ENCODE assay signal across 1 cellular context in the genomic region with DNA sequence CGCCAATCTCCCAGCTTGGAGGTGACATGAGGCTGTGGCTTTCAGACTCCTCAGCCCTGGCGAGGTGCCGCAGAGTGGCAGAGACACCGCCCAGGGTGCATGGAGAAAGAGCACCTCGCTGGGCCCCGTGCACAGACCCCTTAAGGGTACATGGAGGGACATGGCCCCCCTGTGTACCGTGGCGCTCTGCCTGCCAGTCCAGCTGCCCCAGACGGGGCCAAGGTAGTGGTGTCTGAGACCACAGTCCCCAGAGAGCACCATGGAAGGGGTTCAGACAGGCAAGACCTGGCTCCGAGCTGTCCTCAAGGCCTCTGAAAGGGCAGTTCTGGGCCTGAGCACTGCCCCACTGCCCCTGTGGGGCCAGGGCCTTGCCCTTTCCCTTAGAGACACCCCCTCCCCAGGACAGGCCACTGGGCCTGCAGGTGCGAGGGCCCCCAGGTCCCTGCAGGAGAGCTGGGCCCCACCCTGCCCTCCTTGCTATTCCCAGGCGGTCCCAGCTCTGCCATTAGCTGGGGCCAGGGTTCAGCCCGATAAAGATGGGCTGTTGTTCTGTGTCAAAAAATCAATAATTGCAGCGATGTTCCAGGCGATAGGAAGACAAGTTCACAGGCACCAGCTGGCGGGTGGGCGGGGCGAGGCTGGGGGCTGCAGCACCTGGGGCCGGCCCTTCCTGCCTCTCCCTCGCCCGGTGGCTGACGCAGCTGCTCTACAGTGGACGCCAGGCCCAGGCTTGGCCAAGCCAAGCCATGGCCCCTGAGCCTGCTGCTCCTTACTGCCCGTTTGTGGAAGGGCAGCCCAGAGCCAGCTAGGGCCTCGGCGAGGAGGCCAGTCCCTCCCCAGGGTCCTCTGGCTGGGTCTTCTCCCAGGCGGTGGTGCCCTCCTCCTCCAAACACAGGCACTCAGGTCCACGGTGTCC.
TF ChIP-seq lines count a peak whose summit lies in the region.

No MANE protein-coding gene starts in this region.

TF ChIP-seq in HepG2, 621 proteins besides CTCF, POLR2A, EP300 and RAD21 (continued from another document and continues in another):
- TF ChIP-seq, protein P1, sequence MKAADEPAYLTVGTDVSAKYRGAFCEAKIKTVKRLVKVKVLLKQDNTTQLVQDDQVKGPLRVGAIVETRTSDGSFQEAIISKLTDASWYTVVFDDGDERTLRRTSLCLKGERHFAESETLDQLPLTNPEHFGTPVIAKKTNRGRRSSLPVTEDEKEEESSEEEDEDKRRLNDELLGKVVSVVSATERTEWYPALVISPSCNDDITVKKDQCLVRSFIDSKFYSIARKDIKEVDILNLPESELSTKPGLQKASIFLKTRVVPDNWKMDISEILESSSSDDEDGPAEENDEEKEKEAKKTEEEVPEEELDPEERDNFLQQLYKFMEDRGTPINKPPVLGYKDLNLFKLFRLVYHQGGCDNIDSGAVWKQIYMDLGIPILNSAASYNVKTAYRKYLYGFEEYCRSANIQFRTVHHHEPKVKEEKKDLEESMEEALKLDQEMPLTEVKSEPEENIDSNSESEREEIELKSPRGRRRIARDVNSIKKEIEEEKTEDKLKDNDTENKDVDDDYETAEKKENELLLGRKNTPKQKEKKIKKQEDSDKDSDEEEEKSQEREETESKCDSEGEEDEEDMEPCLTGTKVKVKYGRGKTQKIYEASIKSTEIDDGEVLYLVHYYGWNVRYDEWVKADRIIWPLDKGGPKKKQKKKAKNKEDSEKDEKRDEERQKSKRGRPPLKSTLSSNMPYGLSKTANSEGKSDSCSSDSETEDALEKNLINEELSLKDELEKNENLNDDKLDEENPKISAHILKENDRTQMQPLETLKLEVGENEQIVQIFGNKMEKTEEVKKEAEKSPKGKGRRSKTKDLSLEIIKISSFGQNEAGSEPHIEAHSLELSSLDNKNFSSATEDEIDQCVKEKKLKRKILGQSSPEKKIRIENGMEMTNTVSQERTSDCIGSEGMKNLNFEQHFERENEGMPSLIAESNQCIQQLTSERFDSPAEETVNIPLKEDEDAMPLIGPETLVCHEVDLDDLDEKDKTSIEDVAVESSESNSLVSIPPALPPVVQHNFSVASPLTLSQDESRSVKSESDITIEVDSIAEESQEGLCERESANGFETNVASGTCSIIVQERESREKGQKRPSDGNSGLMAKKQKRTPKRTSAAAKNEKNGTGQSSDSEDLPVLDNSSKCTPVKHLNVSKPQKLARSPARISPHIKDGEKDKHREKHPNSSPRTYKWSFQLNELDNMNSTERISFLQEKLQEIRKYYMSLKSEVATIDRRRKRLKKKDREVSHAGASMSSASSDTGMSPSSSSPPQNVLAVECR (CRISPR knock-in tag; IDR thresholded peaks at IDR 0.05; ENCODE audit: borderline replicate concordance): peak; percentile 89; the same call in 1 of the 2 replicates
- TF ChIP-seq ZNF720 (CRISPR knock-in tag; IDR thresholded peaks at IDR 0.05): no peak
- TF ChIP-seq ZNF670 (CRISPR knock-in tag; IDR thresholded peaks at IDR 0.05; ENCODE audit: borderline replicate concordance): no peak
- TF ChIP-seq AHR (CRISPR knock-in tag; IDR thresholded peaks at IDR 0.05): 0 out of 2 replicates have a peak, but pooled peaks have one; percentile 15
- TF ChIP-seq ZNF703 (CRISPR knock-in tag; IDR thresholded peaks at IDR 0.05; ENCODE audit: borderline replicate concordance): no peak
- TF ChIP-seq, protein P2, sequence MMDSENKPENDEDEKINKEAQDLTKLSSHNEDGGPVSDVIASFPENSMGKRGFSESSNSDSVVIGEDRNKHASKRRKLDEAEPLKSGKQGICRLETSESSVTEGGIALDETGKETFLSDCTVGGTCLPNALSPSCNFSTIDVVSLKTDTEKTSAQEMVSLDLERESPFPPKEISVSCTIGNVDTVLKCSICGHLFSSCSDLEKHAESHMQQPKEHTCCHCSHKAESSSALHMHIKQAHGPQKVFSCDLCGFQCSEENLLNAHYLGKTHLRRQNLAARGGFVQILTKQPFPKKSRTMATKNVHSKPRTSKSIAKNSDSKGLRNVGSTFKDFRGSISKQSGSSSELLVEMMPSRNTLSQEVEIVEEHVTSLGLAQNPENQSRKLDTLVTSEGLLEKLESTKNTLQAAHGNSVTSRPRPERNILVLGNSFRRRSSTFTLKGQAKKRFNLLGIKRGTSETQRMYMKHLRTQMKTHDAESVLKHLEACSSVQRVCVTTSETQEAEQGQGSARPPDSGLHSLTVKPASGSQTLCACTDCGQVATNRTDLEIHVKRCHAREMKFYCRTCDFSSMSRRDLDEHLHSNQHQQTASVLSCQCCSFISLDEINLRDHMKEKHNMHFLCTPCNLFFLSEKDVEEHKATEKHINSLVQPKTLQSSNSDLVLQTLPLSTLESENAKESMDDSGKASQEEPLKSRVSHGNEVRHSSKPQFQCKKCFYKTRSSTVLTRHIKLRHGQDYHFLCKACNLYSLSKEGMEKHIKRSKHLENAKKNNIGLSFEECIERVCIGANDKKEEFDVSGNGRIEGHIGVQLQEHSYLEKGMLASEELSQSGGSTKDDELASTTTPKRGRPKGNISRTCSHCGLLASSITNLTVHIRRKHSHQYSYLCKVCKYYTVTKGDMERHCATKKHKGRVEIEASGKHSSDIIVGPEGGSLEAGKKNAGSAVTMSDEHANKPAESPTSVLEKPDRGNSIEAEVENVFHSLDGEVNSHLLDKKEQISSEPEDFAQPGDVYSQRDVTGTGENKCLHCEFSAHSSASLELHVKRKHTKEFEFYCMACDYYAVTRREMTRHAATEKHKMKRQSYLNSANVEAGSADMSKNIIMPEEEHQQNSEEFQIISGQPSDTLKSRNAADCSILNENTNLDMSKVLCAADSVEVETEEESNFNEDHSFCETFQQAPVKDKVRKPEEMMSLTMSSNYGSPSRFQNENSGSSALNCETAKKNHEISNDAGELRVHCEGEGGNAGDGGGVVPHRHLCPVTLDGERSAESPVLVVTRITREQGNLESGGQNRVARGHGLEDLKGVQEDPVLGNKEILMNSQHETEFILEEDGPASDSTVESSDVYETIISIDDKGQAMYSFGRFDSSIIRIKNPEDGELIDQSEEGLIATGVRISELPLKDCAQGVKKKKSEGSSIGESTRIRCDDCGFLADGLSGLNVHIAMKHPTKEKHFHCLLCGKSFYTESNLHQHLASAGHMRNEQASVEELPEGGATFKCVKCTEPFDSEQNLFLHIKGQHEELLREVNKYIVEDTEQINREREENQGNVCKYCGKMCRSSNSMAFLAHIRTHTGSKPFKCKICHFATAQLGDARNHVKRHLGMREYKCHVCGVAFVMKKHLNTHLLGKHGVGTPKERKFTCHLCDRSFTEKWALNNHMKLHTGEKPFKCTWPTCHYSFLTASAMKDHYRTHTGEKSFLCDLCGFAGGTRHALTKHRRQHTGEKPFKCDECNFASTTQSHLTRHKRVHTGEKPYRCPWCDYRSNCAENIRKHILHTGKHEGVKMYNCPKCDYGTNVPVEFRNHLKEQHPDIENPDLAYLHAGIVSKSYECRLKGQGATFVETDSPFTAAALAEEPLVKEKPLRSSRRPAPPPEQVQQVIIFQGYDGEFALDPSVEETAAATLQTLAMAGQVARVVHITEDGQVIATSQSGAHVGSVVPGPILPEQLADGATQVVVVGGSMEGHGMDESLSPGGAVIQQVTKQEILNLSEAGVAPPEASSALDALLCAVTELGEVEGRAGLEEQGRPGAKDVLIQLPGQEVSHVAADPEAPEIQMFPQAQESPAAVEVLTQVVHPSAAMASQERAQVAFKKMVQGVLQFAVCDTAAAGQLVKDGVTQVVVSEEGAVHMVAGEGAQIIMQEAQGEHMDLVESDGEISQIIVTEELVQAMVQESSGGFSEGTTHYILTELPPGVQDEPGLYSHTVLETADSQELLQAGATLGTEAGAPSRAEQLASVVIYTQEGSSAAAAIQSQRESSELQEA (CRISPR knock-in tag; IDR thresholded peaks at IDR 0.05; ENCODE audit: not compliant biosample characterization): no peak
- TF ChIP-seq GFI1 (CRISPR knock-in tag; IDR thresholded peaks at IDR 0.05; ENCODE audit: borderline replicate concordance): peak; percentile 86
- no peak for TF ChIP-seq MAFG (CRISPR knock-in tag; IDR thresholded peaks at IDR 0.05)
- TF ChIP-seq ZNF672 (CRISPR knock-in tag; IDR thresholded peaks at IDR 0.05): no peak
- TF ChIP-seq NFRKB (IDR thresholded peaks at IDR 0.05): no peak
- 0 out of 2 replicates have a peak, but pooled peaks have one; percentile 36 for TF ChIP-seq SP2 (CRISPR knock-in tag; IDR thresholded peaks at IDR 0.05)
- TF ChIP-seq, protein P3, sequence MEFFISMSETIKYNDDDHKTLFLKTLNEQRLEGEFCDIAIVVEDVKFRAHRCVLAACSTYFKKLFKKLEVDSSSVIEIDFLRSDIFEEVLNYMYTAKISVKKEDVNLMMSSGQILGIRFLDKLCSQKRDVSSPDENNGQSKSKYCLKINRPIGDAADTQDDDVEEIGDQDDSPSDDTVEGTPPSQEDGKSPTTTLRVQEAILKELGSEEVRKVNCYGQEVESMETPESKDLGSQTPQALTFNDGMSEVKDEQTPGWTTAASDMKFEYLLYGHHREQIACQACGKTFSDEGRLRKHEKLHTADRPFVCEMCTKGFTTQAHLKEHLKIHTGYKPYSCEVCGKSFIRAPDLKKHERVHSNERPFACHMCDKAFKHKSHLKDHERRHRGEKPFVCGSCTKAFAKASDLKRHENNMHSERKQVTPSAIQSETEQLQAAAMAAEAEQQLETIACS (CRISPR knock-in tag; IDR thresholded peaks at IDR 0.05): no peak
- TF ChIP-seq HNF4A (CRISPR knock-in tag; IDR thresholded peaks at IDR 0.05): peak; percentile 98
- no peak for TF ChIP-seq PAWR (CRISPR knock-in tag; IDR thresholded peaks at IDR 0.05; ENCODE audit: borderline replicate concordance)
- no peak for TF ChIP-seq ISX (CRISPR knock-in tag; conservative IDR thresholded peaks at IDR 0.05)
- TF ChIP-seq AGO2 (optimal IDR thresholded peaks at IDR 0.05; ENCODE audit: low read depth, low read length): peak; percentile 32
- TF ChIP-seq ZNF431 (CRISPR knock-in tag; IDR thresholded peaks at IDR 0.05; ENCODE audit: borderline replicate concordance, low read depth): peak; percentile 82; the same call in 1 of the 2 replicates
- peak; percentile 95 for TF ChIP-seq SPEN (CRISPR knock-in tag; IDR thresholded peaks at IDR 0.05; ENCODE audit: low read depth)
- no peak for TF ChIP-seq SRY (CRISPR knock-in tag; IDR thresholded peaks at IDR 0.05)
- TF ChIP-seq, protein P4, sequence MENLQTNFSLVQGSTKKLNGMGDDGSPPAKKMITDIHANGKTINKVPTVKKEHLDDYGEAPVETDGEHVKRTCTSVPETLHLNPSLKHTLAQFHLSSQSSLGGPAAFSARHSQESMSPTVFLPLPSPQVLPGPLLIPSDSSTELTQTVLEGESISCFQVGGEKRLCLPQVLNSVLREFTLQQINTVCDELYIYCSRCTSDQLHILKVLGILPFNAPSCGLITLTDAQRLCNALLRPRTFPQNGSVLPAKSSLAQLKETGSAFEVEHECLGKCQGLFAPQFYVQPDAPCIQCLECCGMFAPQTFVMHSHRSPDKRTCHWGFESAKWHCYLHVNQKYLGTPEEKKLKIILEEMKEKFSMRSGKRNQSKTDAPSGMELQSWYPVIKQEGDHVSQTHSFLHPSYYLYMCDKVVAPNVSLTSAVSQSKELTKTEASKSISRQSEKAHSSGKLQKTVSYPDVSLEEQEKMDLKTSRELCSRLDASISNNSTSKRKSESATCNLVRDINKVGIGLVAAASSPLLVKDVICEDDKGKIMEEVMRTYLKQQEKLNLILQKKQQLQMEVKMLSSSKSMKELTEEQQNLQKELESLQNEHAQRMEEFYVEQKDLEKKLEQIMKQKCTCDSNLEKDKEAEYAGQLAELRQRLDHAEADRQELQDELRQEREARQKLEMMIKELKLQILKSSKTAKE (CRISPR knock-in tag; IDR thresholded peaks at IDR 0.05; ENCODE audit: borderline replicate concordance): peak; percentile 96
- no peak for TF ChIP-seq SMARCE1 (IDR thresholded peaks at IDR 0.05; ENCODE audit: borderline replicate concordance)
- TF ChIP-seq HMGA1 (CRISPR knock-in tag; conservative IDR thresholded peaks at IDR 0.05): no peak
- TF ChIP-seq, protein P5, sequence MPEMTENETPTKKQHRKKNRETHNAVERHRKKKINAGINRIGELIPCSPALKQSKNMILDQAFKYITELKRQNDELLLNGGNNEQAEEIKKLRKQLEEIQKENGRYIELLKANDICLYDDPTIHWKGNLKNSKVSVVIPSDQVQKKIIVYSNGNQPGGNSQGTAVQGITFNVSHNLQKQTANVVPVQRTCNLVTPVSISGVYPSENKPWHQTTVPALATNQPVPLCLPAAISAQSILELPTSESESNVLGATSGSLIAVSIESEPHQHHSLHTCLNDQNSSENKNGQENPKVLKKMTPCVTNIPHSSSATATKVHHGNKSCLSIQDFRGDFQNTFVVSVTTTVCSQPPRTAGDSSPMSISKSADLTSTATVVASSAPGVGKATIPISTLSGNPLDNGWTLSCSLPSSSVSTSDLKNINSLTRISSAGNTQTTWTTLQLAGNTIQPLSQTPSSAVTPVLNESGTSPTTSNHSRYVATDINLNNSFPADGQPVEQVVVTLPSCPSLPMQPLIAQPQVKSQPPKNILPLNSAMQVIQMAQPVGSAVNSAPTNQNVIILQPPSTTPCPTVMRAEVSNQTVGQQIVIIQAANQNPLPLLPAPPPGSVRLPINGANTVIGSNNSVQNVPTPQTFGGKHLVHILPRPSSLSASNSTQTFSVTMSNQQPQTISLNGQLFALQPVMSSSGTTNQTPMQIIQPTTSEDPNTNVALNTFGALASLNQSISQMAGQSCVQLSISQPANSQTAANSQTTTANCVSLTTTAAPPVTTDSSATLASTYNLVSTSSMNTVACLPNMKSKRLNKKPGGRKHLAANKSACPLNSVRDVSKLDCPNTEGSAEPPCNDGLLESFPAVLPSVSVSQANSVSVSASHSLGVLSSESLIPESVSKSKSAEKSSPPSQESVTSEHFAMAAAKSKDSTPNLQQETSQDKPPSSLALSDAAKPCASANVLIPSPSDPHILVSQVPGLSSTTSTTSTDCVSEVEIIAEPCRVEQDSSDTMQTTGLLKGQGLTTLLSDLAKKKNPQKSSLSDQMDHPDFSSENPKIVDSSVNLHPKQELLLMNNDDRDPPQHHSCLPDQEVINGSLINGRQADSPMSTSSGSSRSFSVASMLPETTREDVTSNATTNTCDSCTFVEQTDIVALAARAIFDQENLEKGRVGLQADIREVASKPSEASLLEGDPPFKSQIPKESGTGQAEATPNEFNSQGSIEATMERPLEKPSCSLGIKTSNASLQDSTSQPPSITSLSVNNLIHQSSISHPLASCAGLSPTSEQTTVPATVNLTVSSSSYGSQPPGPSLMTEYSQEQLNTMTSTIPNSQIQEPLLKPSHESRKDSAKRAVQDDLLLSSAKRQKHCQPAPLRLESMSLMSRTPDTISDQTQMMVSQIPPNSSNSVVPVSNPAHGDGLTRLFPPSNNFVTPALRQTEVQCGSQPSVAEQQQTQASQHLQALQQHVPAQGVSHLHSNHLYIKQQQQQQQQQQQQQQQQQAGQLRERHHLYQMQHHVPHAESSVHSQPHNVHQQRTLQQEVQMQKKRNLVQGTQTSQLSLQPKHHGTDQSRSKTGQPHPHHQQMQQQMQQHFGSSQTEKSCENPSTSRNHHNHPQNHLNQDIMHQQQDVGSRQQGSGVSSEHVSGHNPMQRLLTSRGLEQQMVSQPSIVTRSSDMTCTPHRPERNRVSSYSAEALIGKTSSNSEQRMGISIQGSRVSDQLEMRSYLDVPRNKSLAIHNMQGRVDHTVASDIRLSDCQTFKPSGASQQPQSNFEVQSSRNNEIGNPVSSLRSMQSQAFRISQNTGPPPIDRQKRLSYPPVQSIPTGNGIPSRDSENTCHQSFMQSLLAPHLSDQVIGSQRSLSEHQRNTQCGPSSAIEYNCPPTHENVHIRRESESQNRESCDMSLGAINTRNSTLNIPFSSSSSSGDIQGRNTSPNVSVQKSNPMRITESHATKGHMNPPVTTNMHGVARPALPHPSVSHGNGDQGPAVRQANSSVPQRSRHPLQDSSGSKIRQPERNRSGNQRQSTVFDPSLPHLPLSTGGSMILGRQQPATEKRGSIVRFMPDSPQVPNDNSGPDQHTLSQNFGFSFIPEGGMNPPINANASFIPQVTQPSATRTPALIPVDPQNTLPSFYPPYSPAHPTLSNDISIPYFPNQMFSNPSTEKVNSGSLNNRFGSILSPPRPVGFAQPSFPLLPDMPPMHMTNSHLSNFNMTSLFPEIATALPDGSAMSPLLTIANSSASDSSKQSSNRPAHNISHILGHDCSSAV (CRISPR knock-in tag; IDR thresholded peaks at IDR 0.05; ENCODE audit: borderline replicate concordance): no peak
- peak; percentile 95 for TF ChIP-seq SAP130 (CRISPR knock-in tag; IDR thresholded peaks at IDR 0.05; ENCODE audit: low read depth)
- no peak for TF ChIP-seq NFATC3 (CRISPR knock-in tag; IDR thresholded peaks at IDR 0.05)
- peak; percentile 1; the same call in 1 of the 2 replicates for TF ChIP-seq ZNF33A (CRISPR knock-in tag; IDR thresholded peaks at IDR 0.05; ENCODE audit: borderline replicate concordance)
- no peak for TF ChIP-seq KDM5A (IDR thresholded peaks at IDR 0.05; ENCODE audit: borderline replicate concordance, low read length)
